8 cellular contexts compared by ENCODE assay signal in the genomic region with DNA sequence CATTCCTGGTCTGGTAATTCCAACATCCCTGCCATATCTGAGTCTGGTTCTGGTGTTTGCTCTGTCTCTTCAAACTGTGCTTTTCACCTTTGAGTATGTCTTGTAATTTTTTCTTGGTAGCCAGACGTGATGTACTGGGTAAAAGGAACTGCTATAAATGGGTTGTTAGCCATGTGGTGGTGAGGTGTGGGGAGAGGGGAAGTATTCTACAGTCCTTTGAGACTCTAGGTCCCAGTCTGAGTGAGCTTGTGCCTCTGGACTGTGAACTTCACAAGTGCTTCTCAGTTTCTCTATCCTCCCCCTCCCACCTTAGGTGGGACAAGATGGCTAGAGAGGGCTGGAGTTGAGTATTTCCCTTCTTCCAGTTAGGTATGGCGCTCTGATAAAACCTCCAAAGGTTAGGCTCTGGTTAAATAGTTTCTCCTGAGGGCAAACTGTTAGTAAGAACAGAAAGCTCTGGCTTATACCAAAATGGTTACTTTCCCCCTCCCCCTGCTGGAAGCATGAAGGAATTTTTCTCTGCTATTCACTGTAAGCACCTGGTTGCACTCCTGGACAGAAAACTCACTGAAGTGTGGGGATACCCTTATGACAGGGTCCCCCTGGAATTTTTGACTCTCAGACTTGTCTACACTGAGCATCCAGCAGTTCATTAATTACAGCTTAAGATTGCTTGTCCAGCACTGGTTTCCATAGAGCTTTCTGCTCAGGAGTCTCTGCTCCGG.
DNase-seq lines count a peak whose midpoint lies in the region; ATAC-seq and TF ChIP-seq lines count a peak whose summit lies in the region.

No MANE protein-coding gene starts in this region.

- TF ChIP-seq CTCF in KMS-11 (conservative IDR thresholded peaks at IDR 0.05; ENCODE audit: low read depth, low read length) (peak; percentile 47), chondrocyte (IDR thresholded peaks at IDR 0.05) (peak; percentile 48), psoas muscle (IDR thresholded peaks at IDR 0.05) (peak; percentile 6)

- no peak overlapping the region for H2AFZ ChIP-seq in KMS-11 (ENCODE audit: low read depth)

- no peak overlapping the region for H3K4me2 ChIP-seq in KMS-11

- H3K36me3 Mint-ChIP-seq in chondrocyte (ENCODE audit: low read depth): peaks cover 2% of the 10 kb centered on the region

- no peaks in the 10 kb centered on the region for H3K9me3 ChIP-seq in psoas muscle

- no peak overlapping the region for H3K4me3 Mint-ChIP-seq in chondrocyte (ENCODE audit: unreplicated experiment)

- no peak overlapping the region for H3K4me3 ChIP-seq in KMS-11 (IDR thresholded peaks at IDR 0.05; ENCODE audit: insufficient read depth, low read depth, low read length)
- no peak overlapping the region for H3K4me3 ChIP-seq in psoas muscle

- H3K27me3 ChIP-seq in KMS-11 (ENCODE audit: insufficient read depth, low read depth) (peaks cover 17% of the 10 kb centered on the region), psoas muscle (ENCODE audit: insufficient read depth in 3 of 3, low read length in 2 of 3) (peaks cover 0 to 11% (median 5%) of the 10 kb centered on the region in 3 donors)

- H3K4me1 ChIP-seq in KMS-11 (ENCODE audit: low read depth, poor library complexity, severe bottlenecking) (peaks cover 12% of the 10 kb centered on the region), psoas muscle (peaks cover 3% of the 10 kb centered on the region)

- peaks cover 10% of the 10 kb centered on the region for H3K4me1 Mint-ChIP-seq in chondrocyte (ENCODE audit: low read depth)

- H3K27ac Mint-ChIP-seq in chondrocyte (ENCODE audit: unreplicated experiment): no peak overlapping the region

- no peak overlapping the region for H3K27ac ChIP-seq in KMS-11
- H3K27ac ChIP-seq in psoas muscle: no peak overlapping the region

- no peak overlapping the region for H3K9ac ChIP-seq in KMS-11

- H3K9me3 Mint-ChIP-seq in chondrocyte (ENCODE audit: low read depth): peaks cover 9% of the 10 kb centered on the region

- H3K36me3 ChIP-seq in KMS-11 (ENCODE audit: insufficient read depth) (no peaks in the 10 kb centered on the region), psoas muscle (ENCODE audit: insufficient read depth in 1 of 2, low read depth in 1 of 2) (no peaks in the 10 kb centered on the region)

- ATAC-seq in psoas muscle (no peak), HG02981 (IDR thresholded peaks at IDR 0.05; ENCODE audit: unreplicated experiment) (no peak)

- H3K79me2 ChIP-seq in KMS-11 (ENCODE audit: insufficient read depth, low read depth): no peaks in the 10 kb centered on the region

- WGBS in psoas muscle, 3 donors: 84 to 91% (median 88%) methylated on average over 3 of the region's 3 CpGs

- DNase-seq in NCI-H2227 (lab: John Stamatoyannopoulos, UW; ENCODE audit: unreplicated experiment) (peak; percentile 6), NCI-H2227 treated with DMSO at 0.1 percent for 48 hours (lab: John Stamatoyannopoulos, UW) (no peak), chondrocyte (ENCODE audit: low spot score) (no peak), psoas muscle (no peak), NCI-H2029 treated with DMSO at 0.1 percent for 48 hours (lab: John Stamatoyannopoulos, UW) (no peak), pons (ENCODE audit: low spot score) (no peak)

- H4K20me1 ChIP-seq in KMS-11 (ENCODE audit: insufficient read depth): no peaks in the 10 kb centered on the region

- no peaks in the 10 kb centered on the region for H3K27me3 Mint-ChIP-seq in chondrocyte (ENCODE audit: low read depth)

- intact Hi-C loops in psoas muscle (cut with DNase I): no loop called here
